In the genomic region with DNA sequence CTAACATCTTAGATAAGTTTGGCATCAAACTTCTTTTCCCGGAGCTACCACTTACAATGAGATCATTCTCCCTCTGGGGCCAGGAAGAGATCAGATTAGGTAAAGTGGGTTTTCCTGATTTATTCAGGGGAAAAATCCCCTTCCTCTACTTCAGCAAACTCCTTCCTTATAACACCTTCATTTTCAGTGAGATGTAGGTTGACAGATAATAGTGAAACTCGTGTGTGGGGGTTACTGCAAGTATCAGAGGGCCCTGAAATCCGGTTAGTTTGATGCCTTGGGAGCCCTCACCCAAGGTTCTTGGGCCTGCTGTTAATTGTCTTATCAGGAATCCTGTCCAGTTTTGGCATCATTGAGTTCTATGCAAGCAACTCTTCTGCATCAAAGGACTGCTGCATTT, we compare ENCODE assay signal across 18 cellular contexts. TPM values are rescaled to one million over a fixed set of nuclear protein-coding genes. Genes with fewer than 3 reads are reported as not detected.
DNase-seq lines count a peak whose midpoint lies in the region; ATAC-seq, FAIRE-seq and TF ChIP-seq lines count a peak whose summit lies in the region.
"Had no signal": no experiment of that assay in that cellular context is flagged by ENCODE, and none has a peak within 500 bp of the region (broad histone marks: within the 10 kb centered on the region; RNA-seq: fewer than 3 reads in every experiment).

No MANE protein-coding gene starts in this region.

- FAIRE-seq in GM12891 (lab: Jason Lieb, UNC) (peak; percentile 90), GM19239 (lab: Jason Lieb, UNC) (no peak)
- FAIRE-seq: A204.1 had no signal

- no peak for TF ChIP-seq POLR2A in GM12891 (IDR thresholded peaks at IDR 0.05; ENCODE audit: low read depth, low read length)

- ATAC-seq in GM19351 (IDR thresholded peaks at IDR 0.05; ENCODE audit: unreplicated experiment) (peak; percentile 76), HG02623 (IDR thresholded peaks at IDR 0.05; ENCODE audit: unreplicated experiment) (peak; percentile 78), HG03196 (IDR thresholded peaks at IDR 0.05; ENCODE audit: unreplicated experiment) (peak; percentile 58)
- ATAC-seq: CD8-positive, alpha-beta T cell had no signal

- DNase-seq in GM12891 (ENCODE audit: insufficient read length, low spot score) = no peak
- DNase-seq in stimulated activated CD4-positive, alpha-beta T cell treated with anti-CD3 and anti-CD28 coated beads, Interleukin-1b, Interleukin-23, amount 100 ng/mL, for 48 hours = no peak
- DNase-seq in GM19239 (ENCODE audit: insufficient read length, low spot score) = no peak
- DNase-seq in stimulated activated CD4-positive, alpha-beta T cell treated with anti-CD3 and anti-CD28 coated beads, Interleukin-4, amount 100 ng/mL, for 24 hours = no peak
- DNase-seq in epidermal melanocyte (ENCODE audit: insufficient read length, low spot score) = no peak
- DNase-seq: activated CD4-positive, alpha-beta T cell treated with anti-CD3 and anti-CD28 coated beads, Interleukin-2, amount 50 U/mL, for 1 hour; activated T-cell treated with anti-CD3 and anti-CD28 coated beads, Interleukin-2, amount 50 U/mL, for 48 hours; amygdala; CD8-positive, alpha-beta T cell; cortex of kidney; NCI-H1092 treated with DMSO at 0.1 percent for 48 hours; SIG-M5 had no signal

TF ChIP-seq in GM12891, 5 proteins besides CTCF, POLR2A, EP300 and RAD21:
- no peak for TF ChIP-seq POLR2AphosphoS5 (IDR thresholded peaks at IDR 0.05; ENCODE audit: low read depth, low read length)
- no peak for TF ChIP-seq TAF1 (IDR thresholded peaks at IDR 0.05; ENCODE audit: low read depth, low read length)
- TF ChIP-seq SPI1 (IDR thresholded peaks at IDR 0.05; ENCODE audit: low read depth, low read length) = no peak
- TF ChIP-seq POU2F2 (IDR thresholded peaks at IDR 0.05; ENCODE audit: low read depth, low read length) = no peak
- TF ChIP-seq PAX5 (IDR thresholded peaks at IDR 0.05; ENCODE audit: insufficient read depth, low read length, severe bottlenecking) = no peak

RNA-seq across cellular contexts. Expression of gene FTHL17, which starts 10.8 kb away (rescaled TPM):
- not detected for polyA plus RNA-seq in GM12891 (2012; ENCODE audit: low read depth, missing spikeins)
- polyA plus RNA-seq: esophagus, smooth muscle cell had no signal
